In the genomic region with DNA sequence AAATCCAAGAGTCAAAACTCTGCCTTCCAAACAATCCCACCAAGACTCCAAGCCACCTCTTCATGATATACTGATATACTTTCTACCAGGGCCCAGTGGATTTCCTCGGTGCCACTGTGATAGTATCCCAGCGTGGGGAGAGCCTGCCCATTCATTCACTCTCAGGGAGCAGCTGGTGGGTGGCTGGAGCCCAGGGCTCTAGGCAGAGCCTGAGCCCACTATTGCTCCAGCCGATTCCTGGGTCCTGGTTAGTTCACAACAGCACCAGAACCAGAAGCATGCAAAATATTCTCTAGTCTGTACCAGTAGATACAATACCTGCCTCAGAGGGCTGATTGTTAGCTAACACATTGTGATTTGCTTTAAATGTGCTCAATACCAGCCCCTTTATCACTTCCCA, we compare ENCODE assay signal across 1 cellular context.
A peak's percentile ranks its signal among the peaks of the same experiment; 100 is the strongest.
TF ChIP-seq lines count a peak whose summit lies in the region.

No MANE protein-coding gene starts in this region.

TF ChIP-seq in HepG2, 621 proteins besides CTCF, POLR2A, EP300 and RAD21:
- TF ChIP-seq, protein P1, sequence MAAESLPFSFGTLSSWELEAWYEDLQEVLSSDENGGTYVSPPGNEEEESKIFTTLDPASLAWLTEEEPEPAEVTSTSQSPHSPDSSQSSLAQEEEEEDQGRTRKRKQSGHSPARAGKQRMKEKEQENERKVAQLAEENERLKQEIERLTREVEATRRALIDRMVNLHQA (CRISPR knock-in tag; IDR thresholded peaks at IDR 0.05) = no peak
- TF ChIP-seq, protein P2, sequence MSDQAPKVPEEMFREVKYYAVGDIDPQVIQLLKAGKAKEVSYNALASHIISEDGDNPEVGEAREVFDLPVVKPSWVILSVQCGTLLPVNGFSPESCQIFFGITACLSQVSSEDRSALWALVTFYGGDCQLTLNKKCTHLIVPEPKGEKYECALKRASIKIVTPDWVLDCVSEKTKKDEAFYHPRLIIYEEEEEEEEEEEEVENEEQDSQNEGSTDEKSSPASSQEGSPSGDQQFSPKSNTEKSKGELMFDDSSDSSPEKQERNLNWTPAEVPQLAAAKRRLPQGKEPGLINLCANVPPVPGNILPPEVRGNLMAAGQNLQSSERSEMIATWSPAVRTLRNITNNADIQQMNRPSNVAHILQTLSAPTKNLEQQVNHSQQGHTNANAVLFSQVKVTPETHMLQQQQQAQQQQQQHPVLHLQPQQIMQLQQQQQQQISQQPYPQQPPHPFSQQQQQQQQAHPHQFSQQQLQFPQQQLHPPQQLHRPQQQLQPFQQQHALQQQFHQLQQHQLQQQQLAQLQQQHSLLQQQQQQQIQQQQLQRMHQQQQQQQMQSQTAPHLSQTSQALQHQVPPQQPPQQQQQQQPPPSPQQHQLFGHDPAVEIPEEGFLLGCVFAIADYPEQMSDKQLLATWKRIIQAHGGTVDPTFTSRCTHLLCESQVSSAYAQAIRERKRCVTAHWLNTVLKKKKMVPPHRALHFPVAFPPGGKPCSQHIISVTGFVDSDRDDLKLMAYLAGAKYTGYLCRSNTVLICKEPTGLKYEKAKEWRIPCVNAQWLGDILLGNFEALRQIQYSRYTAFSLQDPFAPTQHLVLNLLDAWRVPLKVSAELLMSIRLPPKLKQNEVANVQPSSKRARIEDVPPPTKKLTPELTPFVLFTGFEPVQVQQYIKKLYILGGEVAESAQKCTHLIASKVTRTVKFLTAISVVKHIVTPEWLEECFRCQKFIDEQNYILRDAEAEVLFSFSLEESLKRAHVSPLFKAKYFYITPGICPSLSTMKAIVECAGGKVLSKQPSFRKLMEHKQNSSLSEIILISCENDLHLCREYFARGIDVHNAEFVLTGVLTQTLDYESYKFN (CRISPR knock-in tag; conservative IDR thresholded peaks at IDR 0.05) = 0 out of 2 replicates have a peak, but pooled peaks have one; percentile 6
- TF ChIP-seq YY1 (IDR thresholded peaks at IDR 0.05; ENCODE audit: insufficient read depth, insufficient replicate concordance, low read depth, low read length) (no peak), NRL (CRISPR knock-in tag; IDR thresholded peaks at IDR 0.05; ENCODE audit: borderline replicate concordance) (no peak), ZFY (CRISPR knock-in tag; IDR thresholded peaks at IDR 0.05) (no peak), DR1 (CRISPR knock-in tag; IDR thresholded peaks at IDR 0.05) (no peak), ZNF598 (CRISPR knock-in tag; IDR thresholded peaks at IDR 0.05; ENCODE audit: borderline replicate concordance) (no peak), ZFP62 (CRISPR knock-in tag; IDR thresholded peaks at IDR 0.05) (no peak), ZNF761 (CRISPR knock-in tag; conservative IDR thresholded peaks at IDR 0.05) (0 out of 2 replicates have a peak, but pooled peaks have one; percentile 13)
- TF ChIP-seq, protein P3, sequence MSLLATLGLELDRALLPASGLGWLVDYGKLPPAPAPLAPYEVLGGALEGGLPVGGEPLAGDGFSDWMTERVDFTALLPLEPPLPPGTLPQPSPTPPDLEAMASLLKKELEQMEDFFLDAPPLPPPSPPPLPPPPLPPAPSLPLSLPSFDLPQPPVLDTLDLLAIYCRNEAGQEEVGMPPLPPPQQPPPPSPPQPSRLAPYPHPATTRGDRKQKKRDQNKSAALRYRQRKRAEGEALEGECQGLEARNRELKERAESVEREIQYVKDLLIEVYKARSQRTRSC (CRISPR knock-in tag; IDR thresholded peaks at IDR 0.05; ENCODE audit: low read depth) = no peak
- TF ChIP-seq, protein P4, sequence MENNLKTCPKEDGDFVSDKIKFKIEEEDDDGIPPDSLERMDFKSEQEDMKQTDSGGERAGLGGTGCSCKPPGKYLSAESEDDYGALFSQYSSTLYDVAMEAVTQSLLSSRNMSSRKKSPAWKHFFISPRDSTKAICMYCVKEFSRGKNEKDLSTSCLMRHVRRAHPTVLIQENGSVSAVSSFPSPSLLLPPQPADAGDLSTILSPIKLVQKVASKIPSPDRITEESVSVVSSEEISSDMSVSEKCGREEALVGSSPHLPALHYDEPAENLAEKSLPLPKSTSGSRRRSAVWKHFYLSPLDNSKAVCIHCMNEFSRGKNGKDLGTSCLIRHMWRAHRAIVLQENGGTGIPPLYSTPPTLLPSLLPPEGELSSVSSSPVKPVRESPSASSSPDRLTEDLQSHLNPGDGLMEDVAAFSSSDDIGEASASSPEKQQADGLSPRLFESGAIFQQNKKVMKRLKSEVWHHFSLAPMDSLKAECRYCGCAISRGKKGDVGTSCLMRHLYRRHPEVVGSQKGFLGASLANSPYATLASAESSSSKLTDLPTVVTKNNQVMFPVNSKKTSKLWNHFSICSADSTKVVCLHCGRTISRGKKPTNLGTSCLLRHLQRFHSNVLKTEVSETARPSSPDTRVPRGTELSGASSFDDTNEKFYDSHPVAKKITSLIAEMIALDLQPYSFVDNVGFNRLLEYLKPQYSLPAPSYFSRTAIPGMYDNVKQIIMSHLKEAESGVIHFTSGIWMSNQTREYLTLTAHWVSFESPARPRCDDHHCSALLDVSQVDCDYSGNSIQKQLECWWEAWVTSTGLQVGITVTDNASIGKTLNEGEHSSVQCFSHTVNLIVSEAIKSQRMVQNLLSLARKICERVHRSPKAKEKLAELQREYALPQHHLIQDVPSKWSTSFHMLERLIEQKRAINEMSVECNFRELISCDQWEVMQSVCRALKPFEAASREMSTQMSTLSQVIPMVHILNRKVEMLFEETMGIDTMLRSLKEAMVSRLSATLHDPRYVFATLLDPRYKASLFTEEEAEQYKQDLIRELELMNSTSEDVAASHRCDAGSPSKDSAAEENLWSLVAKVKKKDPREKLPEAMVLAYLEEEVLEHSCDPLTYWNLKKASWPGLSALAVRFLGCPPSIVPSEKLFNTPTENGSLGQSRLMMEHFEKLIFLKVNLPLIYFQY (CRISPR knock-in tag; IDR thresholded peaks at IDR 0.05; ENCODE audit: borderline replicate concordance) = no peak
TF ChIP-seq in HepG2: peak in this region for 2.
